Comparison of ENCODE assay signal across 14 cellular contexts in the genomic region with DNA sequence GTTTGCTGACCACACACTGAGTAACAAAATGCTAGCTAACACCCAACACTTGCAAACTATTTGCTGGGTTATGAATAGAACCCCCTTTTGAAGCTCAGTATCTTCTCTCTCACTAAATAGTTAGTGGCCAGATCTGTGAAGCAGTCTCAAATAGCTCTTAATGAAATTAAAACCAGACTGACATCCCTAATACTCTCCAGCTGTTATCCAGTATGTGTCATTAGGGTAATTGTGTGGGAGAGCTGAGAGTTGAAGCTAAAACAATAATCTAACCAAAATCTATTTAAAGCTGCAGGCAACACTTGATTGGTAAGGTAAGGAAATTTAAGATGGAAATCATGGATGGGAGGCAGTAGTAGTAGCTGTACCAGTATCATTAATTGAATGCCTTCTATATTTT.
DNase-seq lines count a peak whose midpoint lies in the region; ATAC-seq and TF ChIP-seq lines count a peak whose summit lies in the region.
"Had no signal": no experiment of that assay in that cellular context is flagged by ENCODE, and none has a peak within 500 bp of the region (broad histone marks: within the 10 kb centered on the region; RNA-seq: fewer than 3 reads in every experiment).

No MANE protein-coding gene starts in this region.

- no peaks in the 10 kb centered on the region for H3K4me1 Mint-ChIP-seq in activated T-helper 1 cell treated with anti-CD3 and anti-CD28 coated beads, Interleukin-12 subunit alpha, Interleukin-12 subunit beta, Interleukin-2, Interleukin-4 antibody, amounts not matched to agents 30 ng/mL and 10 ng/mL and 1 ng/mL, durations not matched to agents 14 hours and 24 hours and 36 hours (ENCODE audit: low read depth)
- H3K4me1 Mint-ChIP-seq: CD8-positive, alpha-beta memory T cell had no signal

- peaks cover 5% of the 10 kb centered on the region for H3K27me3 Mint-ChIP-seq in activated T-helper 1 cell treated with anti-CD3 and anti-CD28 coated beads, Interleukin-12 subunit alpha, Interleukin-12 subunit beta, Interleukin-2, Interleukin-4 antibody, amounts not matched to agents 30 ng/mL and 10 ng/mL and 1 ng/mL, durations not matched to agents 14 hours and 24 hours and 36 hours (ENCODE audit: insufficient read depth)

- intact Hi-C loops in activated T-helper 1 cell treated with anti-CD3 and anti-CD28 coated beads, Interleukin-12 subunit alpha, Interleukin-12 subunit beta, Interleukin-2, Interleukin-4 antibody, amounts not matched to agents 30 ng/mL and 10 ng/mL and 1 ng/mL, durations not matched to agents 14 hours and 24 hours and 36 hours (cut with micrococcal nuclease): no loop called here

- no peak for ATAC-seq in SK-N-SH treated with all-trans-retinoic acid at 6 μM for 48 hours
- no peak for ATAC-seq in GM21576 (IDR thresholded peaks at IDR 0.05; ENCODE audit: unreplicated experiment)
- ATAC-seq: GM12878, GM23338 had no signal

- DNase-seq in NCI-H524 treated with DMSO at 0.1 percent for 48 hours (lab: John Stamatoyannopoulos, UW): peak; percentile 73
- DNase-seq in left kidney (ENCODE audit: low read depth, low spot score): peak; percentile 18
- no peak for DNase-seq in activated T-helper 1 cell treated with anti-CD3 and anti-CD28 coated beads, Interleukin-12 subunit alpha, Interleukin-12 subunit beta, Interleukin-2, Interleukin-4 antibody, amounts not matched to agents 30 ng/mL and 10 ng/mL and 1 ng/mL, durations not matched to agents 14 hours and 24 hours and 36 hours (ENCODE audit: low spot score)
- DNase-seq in A172 (ENCODE audit: low spot score): no peak
- DNase-seq: AML-193; Caco-2; CD8-positive, alpha-beta memory T cell; DMS 273 treated with DMSO at 0.1 percent for 48 hours; H7; IMR-90 had no signal

- H3K4me3 Mint-ChIP-seq in activated T-helper 1 cell treated with anti-CD3 and anti-CD28 coated beads, Interleukin-12 subunit alpha, Interleukin-12 subunit beta, Interleukin-2, Interleukin-4 antibody, amounts not matched to agents 30 ng/mL and 10 ng/mL and 1 ng/mL, durations not matched to agents 14 hours and 24 hours and 36 hours: no peak overlapping the region
- H3K4me3 Mint-ChIP-seq: CD8-positive, alpha-beta memory T cell; GM23338 had no signal

- H3K36me3 Mint-ChIP-seq in activated T-helper 1 cell treated with anti-CD3 and anti-CD28 coated beads, Interleukin-12 subunit alpha, Interleukin-12 subunit beta, Interleukin-2, Interleukin-4 antibody, amounts not matched to agents 30 ng/mL and 10 ng/mL and 1 ng/mL, durations not matched to agents 14 hours and 24 hours and 36 hours (ENCODE audit: low read depth): no peaks in the 10 kb centered on the region
- H3K36me3 Mint-ChIP-seq: CD8-positive, alpha-beta memory T cell had no signal

- H3K9me3 Mint-ChIP-seq in activated T-helper 1 cell treated with anti-CD3 and anti-CD28 coated beads, Interleukin-12 subunit alpha, Interleukin-12 subunit beta, Interleukin-2, Interleukin-4 antibody, amounts not matched to agents 30 ng/mL and 10 ng/mL and 1 ng/mL, durations not matched to agents 14 hours and 24 hours and 36 hours: no peaks in the 10 kb centered on the region
- H3K9me3 Mint-ChIP-seq: GM23338 had no signal

- H3K27ac Mint-ChIP-seq in activated T-helper 1 cell treated with anti-CD3 and anti-CD28 coated beads, Interleukin-12 subunit alpha, Interleukin-12 subunit beta, Interleukin-2, Interleukin-4 antibody, amounts not matched to agents 30 ng/mL and 10 ng/mL and 1 ng/mL, durations not matched to agents 14 hours and 24 hours and 36 hours: no peak overlapping the region
- H3K27ac Mint-ChIP-seq: CD8-positive, alpha-beta memory T cell; GM23338 had no signal

TF ChIP-seq in SK-N-SH treated with all-trans-retinoic acid at 6 μM for 48 hours, 23 proteins besides CTCF, POLR2A, EP300 and RAD21:
- TF ChIP-seq ISL1 (CRISPR knock-in tag; IDR thresholded peaks at IDR 0.05) (no peak), TCF4 (CRISPR knock-in tag; IDR thresholded peaks at IDR 0.05; ENCODE audit: borderline replicate concordance) (peak; percentile 49; the same call in 1 of the 2 replicates), ZNF8 (CRISPR knock-in tag; IDR thresholded peaks at IDR 0.05) (no peak), TOX (CRISPR knock-in tag; IDR thresholded peaks at IDR 0.05; ENCODE audit: borderline replicate concordance) (no peak)
- TF ChIP-seq, protein P1, sequence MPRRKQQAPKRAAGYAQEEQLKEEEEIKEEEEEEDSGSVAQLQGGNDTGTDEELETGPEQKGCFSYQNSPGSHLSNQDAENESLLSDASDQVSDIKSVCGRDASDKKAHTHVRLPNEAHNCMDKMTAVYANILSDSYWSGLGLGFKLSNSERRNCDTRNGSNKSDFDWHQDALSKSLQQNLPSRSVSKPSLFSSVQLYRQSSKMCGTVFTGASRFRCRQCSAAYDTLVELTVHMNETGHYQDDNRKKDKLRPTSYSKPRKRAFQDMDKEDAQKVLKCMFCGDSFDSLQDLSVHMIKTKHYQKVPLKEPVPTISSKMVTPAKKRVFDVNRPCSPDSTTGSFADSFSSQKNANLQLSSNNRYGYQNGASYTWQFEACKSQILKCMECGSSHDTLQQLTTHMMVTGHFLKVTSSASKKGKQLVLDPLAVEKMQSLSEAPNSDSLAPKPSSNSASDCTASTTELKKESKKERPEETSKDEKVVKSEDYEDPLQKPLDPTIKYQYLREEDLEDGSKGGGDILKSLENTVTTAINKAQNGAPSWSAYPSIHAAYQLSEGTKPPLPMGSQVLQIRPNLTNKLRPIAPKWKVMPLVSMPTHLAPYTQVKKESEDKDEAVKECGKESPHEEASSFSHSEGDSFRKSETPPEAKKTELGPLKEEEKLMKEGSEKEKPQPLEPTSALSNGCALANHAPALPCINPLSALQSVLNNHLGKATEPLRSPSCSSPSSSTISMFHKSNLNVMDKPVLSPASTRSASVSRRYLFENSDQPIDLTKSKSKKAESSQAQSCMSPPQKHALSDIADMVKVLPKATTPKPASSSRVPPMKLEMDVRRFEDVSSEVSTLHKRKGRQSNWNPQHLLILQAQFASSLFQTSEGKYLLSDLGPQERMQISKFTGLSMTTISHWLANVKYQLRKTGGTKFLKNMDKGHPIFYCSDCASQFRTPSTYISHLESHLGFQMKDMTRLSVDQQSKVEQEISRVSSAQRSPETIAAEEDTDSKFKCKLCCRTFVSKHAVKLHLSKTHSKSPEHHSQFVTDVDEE (CRISPR knock-in tag; IDR thresholded peaks at IDR 0.05): no peak

Comparison
In these comparisons a context has a peak if more than half of its experiments do, and no peak if none do; other contexts are left out.
1. DNase-seq: peak in NCI-H524 treated with DMSO at 0.1 percent for 48 hours (single experiment) and left kidney (single experiment); none in activated T-helper 1 cell treated with anti-CD3 and anti-CD28 coated beads, Interleukin-12 subunit alpha, Interleukin-12 subunit beta, Interleukin-2, Interleukin-4 antibody, amounts not matched to agents 30 ng/mL and 10 ng/mL and 1 ng/mL, durations not matched to agents 14 hours and 24 hours and 36 hours (single experiment) and A172 (single experiment).